ENCODE assay signal across 25 cellular contexts in genomic region chr1:10353282-10353681, GRCh38. TPM values are rescaled to one million over a fixed set of nuclear protein-coding genes. Genes with fewer than 3 reads are reported as not detected.
DNase-seq lines count a peak whose midpoint lies in the region; ATAC-seq and TF ChIP-seq lines count a peak whose summit lies in the region.
"Had no signal": no experiment of that assay in that cellular context is flagged by ENCODE, and none has a peak within 500 bp of the region (broad histone marks: within the 10 kb centered on the region; RNA-seq: fewer than 3 reads in every experiment).

No MANE protein-coding gene starts in this region.

- TF ChIP-seq EP300 in tibial nerve (IDR thresholded peaks at IDR 0.05): no peak

- no peak for TF ChIP-seq POLR2A in tibial nerve (IDR thresholded peaks at IDR 0.05)

- H3K9me3 Mint-ChIP-seq in WTC11 (no peaks in the 10 kb centered on the region), glutamatergic neuron (ENCODE audit: unreplicated experiment) (peaks cover 3% of the 10 kb centered on the region), neural crest cell (no peaks in the 10 kb centered on the region)
- H3K9me3 Mint-ChIP-seq: activated CD4-positive, alpha-beta T cell treated with anti-CD3 and anti-CD28 coated beads, Interleukin-2, amount 10 ng/mL, durations not matched to agents 7 days and 5 days; activated naive CD4-positive, alpha-beta T cell treated with anti-CD3 and anti-CD28 coated beads, Interleukin-2, amount 50 U/mL, for 72 hours; activated T-helper 2 cell treated with anti-CD3 and anti-CD28 coated beads, Interferon-gamma antibody, Interleukin-2, Interleukin-4, amounts not matched to agents 10 μg/mL and 5 μg/mL and 100 μg/mL, durations not matched to agents 14 hours and 24 hours and 36 hours had no signal

- no peaks in the 10 kb centered on the region for H3K9me2 ChIP-seq in hepatocyte (replicated peaks; ENCODE audit: insufficient read depth)

- no peaks in the 10 kb centered on the region for H3K36me3 ChIP-seq in hepatocyte (replicated peaks; ENCODE audit: insufficient read depth, low read depth)
- H3K36me3 ChIP-seq in tibial nerve: peaks cover 0 to 65% (median 4%) of the 10 kb centered on the region in 3 donors

- no peaks in the 10 kb centered on the region for H3K79me2 ChIP-seq in hepatocyte

- H3K27me3 Mint-ChIP-seq in WTC11 (ENCODE audit: low read depth) (no peaks in the 10 kb centered on the region), glutamatergic neuron (ENCODE audit: unreplicated experiment) (peaks cover 2% of the 10 kb centered on the region), neural crest cell (ENCODE audit: low read depth) (no peaks in the 10 kb centered on the region)
- H3K27me3 Mint-ChIP-seq: activated CD4-positive, alpha-beta T cell treated with anti-CD3 and anti-CD28 coated beads, Interleukin-2, amount 10 ng/mL, durations not matched to agents 7 days and 5 days had no signal

- peaks cover 30% of the 10 kb centered on the region for H3K36me3 Mint-ChIP-seq in WTC11
- H3K36me3 Mint-ChIP-seq in glutamatergic neuron (ENCODE audit: unreplicated experiment): no peaks in the 10 kb centered on the region
- H3K36me3 Mint-ChIP-seq in neural crest cell (ENCODE audit: low read depth): peaks cover 5% of the 10 kb centered on the region
- H3K36me3 Mint-ChIP-seq: activated naive CD4-positive, alpha-beta T cell treated with anti-CD3 and anti-CD28 coated beads, Interleukin-2, amount 50 U/mL, for 72 hours had no signal

- ATAC-seq in WTC11: peak; percentile 95
- ATAC-seq: activated naive CD4-positive, alpha-beta T cell treated with anti-CD3 and anti-CD28 coated beads, Interleukin-2, amount 50 U/mL, for 72 hours; GM12878; HepG2; lower lobe of right lung had no signal

- H3K4me1 ChIP-seq in hepatocyte (ENCODE audit: insufficient read depth) (no peaks in the 10 kb centered on the region), tibial nerve (no peaks in the 10 kb centered on the region)
- H3K4me1 ChIP-seq: lower lobe of right lung, suprapubic skin had no signal

- no peak overlapping the region for H3K4me3 Mint-ChIP-seq in WTC11
- H3K4me3 Mint-ChIP-seq in glutamatergic neuron (ENCODE audit: unreplicated experiment): no peak overlapping the region
- H3K4me3 Mint-ChIP-seq in neural crest cell: no peak overlapping the region
- H3K4me3 Mint-ChIP-seq: activated CD4-positive, alpha-beta T cell treated with anti-CD3 and anti-CD28 coated beads, Interleukin-2, amount 10 ng/mL, durations not matched to agents 7 days and 5 days had no signal

- no peak overlapping the region for H2AFZ ChIP-seq in hepatocyte

- H3K4me1 Mint-ChIP-seq in WTC11 (peaks cover 17% of the 10 kb centered on the region), glutamatergic neuron (ENCODE audit: low read depth, unreplicated experiment) (peaks cover 11% of the 10 kb centered on the region), neural crest cell (peaks cover 4% of the 10 kb centered on the region)
- H3K4me1 Mint-ChIP-seq: activated CD4-positive, alpha-beta T cell treated with anti-CD3 and anti-CD28 coated beads, Interleukin-2, amount 10 ng/mL, durations not matched to agents 7 days and 5 days had no signal

- CTCF ChIA-PET in WTC11 (lab: Charles Lee): interaction anchor here (0.6 kb wide), 1 partner anchor 23 kb away, joined by 4 read pairs; no protein-coding TSS in a partner anchor

- H3K4me3 ChIP-seq in hepatocyte: no peak overlapping the region
- H3K4me3 ChIP-seq in tibial nerve: no peak overlapping the region
- H3K4me3 ChIP-seq: GM12878, lower lobe of right lung, skin epidermis, suprapubic skin had no signal

- H3K27ac Mint-ChIP-seq in WTC11 (peak overlapping the region; percentile 78), glutamatergic neuron (ENCODE audit: unreplicated experiment) (peak overlapping the region; percentile 70), neural crest cell (ENCODE audit: unreplicated experiment) (peak overlapping the region; percentile 90)
- H3K27ac Mint-ChIP-seq: activated naive CD4-positive, alpha-beta T cell treated with anti-CD3 and anti-CD28 coated beads, Interleukin-2, amount 50 U/mL, for 72 hours; activated T-helper 2 cell treated with anti-CD3 and anti-CD28 coated beads, Interferon-gamma antibody, Interleukin-2, Interleukin-4, amounts not matched to agents 10 μg/mL and 5 μg/mL and 100 μg/mL, durations not matched to agents 14 hours and 24 hours and 36 hours had no signal

- H3K4me2 ChIP-seq in hepatocyte: no peak overlapping the region

- TF ChIP-seq CTCF in WTC11 (IDR thresholded peaks at IDR 0.05) (no peak), glutamatergic neuron (IDR thresholded peaks at IDR 0.05; ENCODE audit: partially characterized antibody, unreplicated experiment) (no peak), neural crest cell (conservative IDR thresholded peaks at IDR 0.05) (no peak), hepatocyte (IDR thresholded peaks at IDR 0.05; ENCODE audit: poor library complexity) (no peak), tibial nerve (IDR thresholded peaks at IDR 0.05) (no peak)

- H3K27ac ChIP-seq in hepatocyte (no peak overlapping the region), tibial nerve (peak overlapping the region in 2 of 4 donors; percentile 18 to 40)
- H3K27ac ChIP-seq: C4-2B, lower lobe of right lung, skin epidermis, suprapubic skin, VCaP had no signal

- H4K20me1 ChIP-seq in hepatocyte (ENCODE audit: insufficient read depth, poor library complexity, severe bottlenecking): no peaks in the 10 kb centered on the region

- no peaks in the 10 kb centered on the region for H3K9me3 ChIP-seq in hepatocyte (ENCODE audit: low read depth)
- no peaks in the 10 kb centered on the region for H3K9me3 ChIP-seq in tibial nerve
- H3K9me3 ChIP-seq: lower lobe of right lung, suprapubic skin had no signal

- POLR2A ChIA-PET in WTC11 (lab: Charles Lee): no interaction called here

- H3K27me3 ChIP-seq in hepatocyte (no peaks in the 10 kb centered on the region), tibial nerve (no peaks in the 10 kb centered on the region)
- H3K27me3 ChIP-seq: suprapubic skin had no signal

- DNase-seq in WTC11 (ENCODE audit: low spot score) (peak; percentile 13), glutamatergic neuron (no peak), neural crest cell (ENCODE audit: low read depth, low spot score) (no peak), hepatocyte (ENCODE audit: low spot score) (no peak), tibial nerve (ENCODE audit: low spot score in 2 of 2) (no peak), NCI-H1092 (lab: John Stamatoyannopoulos, UW) (no peak)
- DNase-seq in activated CD4-positive, CD25-positive, alpha-beta regulatory T cell treated with anti-CD3 and anti-CD28 coated beads, Interleukin-2, amount 50 U/mL, for 72 hours: no peak
- DNase-seq: activated CD4-positive, alpha-beta T cell treated with anti-CD3 and anti-CD28 coated beads, Interleukin-2, amount 10 ng/mL, durations not matched to agents 7 days and 5 days; aorta; central memory CD4-positive, alpha-beta T cell; foreskin fibroblast; HCEC 1CT; hippocampal formation; lower lobe of right lung; NCI-H1930; NCI-H446 treated with DMSO at 0.1 percent for 48 hours; OCI-M1 had no signal

- 55% methylated on average over 4 of the region's 4 CpGs for WGBS in hepatocyte (ENCODE audit: low lambda C conversion rate, missing lambda C conversion rate)
- WGBS in tibial nerve, 2 donors: 34 to 41% methylated on average over 4 of the region's 4 CpGs

TF ChIP-seq in WTC11, 78 proteins besides CTCF, POLR2A, EP300 and RAD21 (continues in another document):
- TF ChIP-seq ZMAT4 (CRISPR knock-in tag; IDR thresholded peaks at IDR 0.05) (no peak), ZNF232 (CRISPR knock-in tag; IDR thresholded peaks at IDR 0.05) (no peak), E2F1 (CRISPR knock-in tag; IDR thresholded peaks at IDR 0.05) (no peak), ZNF423 (CRISPR knock-in tag; IDR thresholded peaks at IDR 0.05) (no peak), ZNF219 (CRISPR knock-in tag; IDR thresholded peaks at IDR 0.05; ENCODE audit: borderline replicate concordance) (no peak), GRHL2 (CRISPR knock-in tag; IDR thresholded peaks at IDR 0.05; ENCODE audit: insufficient replicate concordance, severe bottlenecking) (no peak), MYBL2 (CRISPR knock-in tag; IDR thresholded peaks at IDR 0.05) (no peak), ZBTB43 (CRISPR knock-in tag; IDR thresholded peaks at IDR 0.05) (no peak), ZNF263 (CRISPR knock-in tag; IDR thresholded peaks at IDR 0.05; ENCODE audit: low read depth) (no peak), JUN (CRISPR knock-in tag; IDR thresholded peaks at IDR 0.05) (no peak), ZNF416 (CRISPR knock-in tag; IDR thresholded peaks at IDR 0.05) (no peak), RELA (CRISPR knock-in tag; IDR thresholded peaks at IDR 0.05; ENCODE audit: borderline replicate concordance) (no peak)

RNA-seq across cellular contexts. Expression of gene PGD, which starts 45.6 kb away (rescaled TPM):
- 270 to 278 TPM (median 272 TPM) in 3 replicates for total RNA-seq in WTC11 (2021)
- 304 TPM for total RNA-seq in glutamatergic neuron (ENCODE audit: unreplicated experiment)
- total RNA-seq in neural crest cell: 484 and 496 TPM in 2 replicates
- total RNA-seq in hepatocyte: 86.8 and 103 TPM in 2 replicates
- polyA plus RNA-seq in hepatocyte: 98.7 and 103 TPM in 2 replicates
- total RNA-seq in tibial nerve: 100 to 1,000 TPM in 1 of 4 donors, 10 to 100 TPM in 3; 54.5 to 160 (median 67.5) TPM
